Comparison of ENCODE assay signal across 17 cellular contexts in the genomic region with DNA sequence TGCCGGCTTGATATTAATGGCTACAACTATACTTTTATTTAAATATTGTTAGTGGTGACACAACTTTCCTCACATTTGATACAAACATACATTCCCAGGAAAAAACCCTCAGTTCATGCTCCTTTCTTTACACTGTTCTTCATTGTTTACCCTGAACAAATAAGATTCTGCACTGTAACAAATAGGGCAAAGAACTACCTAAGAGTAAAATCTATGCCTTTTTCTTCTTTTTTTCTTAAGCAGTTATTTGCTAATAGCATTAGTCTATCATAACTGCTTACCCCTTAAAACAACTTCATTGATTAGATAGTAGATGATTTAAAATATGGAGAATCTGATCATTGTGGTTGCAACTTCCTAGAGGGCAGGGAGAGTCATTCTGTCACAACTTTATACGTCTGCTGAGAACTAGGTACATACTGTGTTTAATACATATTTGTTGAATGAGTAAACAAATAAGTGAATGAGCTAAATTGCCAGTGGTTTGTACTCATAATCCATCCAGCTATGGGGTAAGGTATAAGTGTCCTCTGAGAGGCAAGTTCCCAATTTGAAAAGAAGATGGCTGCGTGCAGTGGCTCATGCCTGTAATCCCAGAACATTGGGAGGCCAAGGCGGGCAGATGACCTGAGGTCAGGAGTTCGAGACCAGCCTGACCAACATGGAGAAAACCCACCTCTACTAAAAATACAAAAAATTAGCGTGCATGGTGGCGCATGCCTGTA.
DNase-seq lines count a peak whose midpoint lies in the region; TF ChIP-seq lines count a peak whose summit lies in the region.
"Had no signal": no experiment of that assay in that cellular context is flagged by ENCODE, and none has a peak within 500 bp of the region (broad histone marks: within the 10 kb centered on the region; RNA-seq: fewer than 3 reads in every experiment).

No MANE protein-coding gene starts in this region.

- peaks cover 25% of the 10 kb centered on the region for H3K4me1 Mint-ChIP-seq in Calu3 (ENCODE audit: low read depth, unreplicated experiment)

- DNase-seq in Calu3 (no peak), LNCaP clone FGC (ENCODE audit: low read depth) (peak; percentile 94), caudate nucleus (lab: John Stamatoyannopoulos, UW) (no peak), GM19240 (ENCODE audit: insufficient read length, low spot score) (no peak), hepatic stellate cell (ENCODE audit: low spot score) (no peak), hypothalamus (lab: John Stamatoyannopoulos, UW) (no peak)
- DNase-seq in effector CD4-positive, alpha-beta T cell = no peak
- DNase-seq: activated CD8-positive, alpha-beta T cell treated with anti-CD3 and anti-CD28 coated beads for 36 hours; central memory CD4-positive, alpha-beta T cell; glutamatergic neuron; MG63; NCI-H524 treated with DMSO at 0.1 percent for 48 hours; right cardiac atrium had no signal

- H3K9me3 ChIP-seq in liver (ENCODE audit: control insufficient read depth in 4 of 4, low read length in 3 of 4) = no peaks in the 10 kb centered on the region
- H3K9me3 ChIP-seq: MG63 had no signal

- H3K27ac ChIP-seq in caudate nucleus (ENCODE audit: low read depth, low read length) (peak overlapping the region; percentile 49), liver (ENCODE audit: low read depth in 1 of 2, low read length in 2 of 2) (no peak overlapping the region)

- H3K4me3 ChIP-seq in LNCaP clone FGC (ENCODE audit: low read depth, low read length) (no peak overlapping the region), liver (ENCODE audit: low read depth in 1 of 3, low read length in 3 of 3) (no peak overlapping the region)
- H3K4me3 ChIP-seq: GM12878, MG63 had no signal

- H3K9ac ChIP-seq in liver (ENCODE audit: low read depth in 1 of 2, low read length in 2 of 2) = no peak overlapping the region

- peaks cover 0 to 2% (median 0%) of the 10 kb centered on the region in 4 donors for H3K36me3 ChIP-seq in liver (ENCODE audit: control insufficient read depth in 4 of 4, insufficient read depth in 3 of 4, low read depth in 1 of 4, low read length in 3 of 4)
- H3K36me3 ChIP-seq: MG63 had no signal

- no TSS peak for BruUV-seq in Calu3 (replicated peaks; lab: Mats Ljungman, UMichigan)

- TF ChIP-seq CTCF in Calu3 (IDR thresholded peaks at IDR 0.05; ENCODE audit: unreplicated experiment) (no peak), LNCaP clone FGC (IDR thresholded peaks at IDR 0.05; ENCODE audit: control insufficient read depth, extremely low read depth, insufficient read depth) (no peak), liver (IDR thresholded peaks at IDR 0.05; ENCODE audit: low read depth, low read length, missing input control) (no peak)

- H3K4me3 Mint-ChIP-seq in Calu3 (ENCODE audit: low read depth, unreplicated experiment) = no peak overlapping the region
- H3K4me3 Mint-ChIP-seq: activated CD8-positive, alpha-beta T cell treated with anti-CD3 and anti-CD28 coated beads for 36 hours; activated T-helper 1 cell treated with anti-CD3 and anti-CD28 coated beads, Interleukin-12 subunit alpha, Interleukin-12 subunit beta, Interleukin-2, Interleukin-4 antibody, amounts not matched to agents 30 ng/mL and 10 ng/mL and 1 ng/mL, durations not matched to agents 14 hours and 24 hours and 36 hours; neural crest cell had no signal

- H3K27me3 Mint-ChIP-seq in Calu3 (ENCODE audit: unreplicated experiment) = no peaks in the 10 kb centered on the region
- H3K27me3 Mint-ChIP-seq: activated CD8-positive, alpha-beta T cell treated with anti-CD3 and anti-CD28 coated beads for 36 hours had no signal

- CTCF ChIA-PET in Calu3 (lab: Charles Lee) = interaction anchor here (0.6 kb wide), 1 partner anchor 140 kb away, joined by 4 read pairs; no protein-coding TSS in a partner anchor

- peak overlapping the region; percentile 45 for H3K27ac Mint-ChIP-seq in Calu3 (ENCODE audit: unreplicated experiment)
- H3K27ac Mint-ChIP-seq: activated CD8-positive, alpha-beta T cell treated with anti-CD3 and anti-CD28 coated beads for 36 hours; activated T-helper 1 cell treated with anti-CD3 and anti-CD28 coated beads, Interleukin-12 subunit alpha, Interleukin-12 subunit beta, Interleukin-2, Interleukin-4 antibody, amounts not matched to agents 30 ng/mL and 10 ng/mL and 1 ng/mL, durations not matched to agents 14 hours and 24 hours and 36 hours had no signal

- peaks cover 3% of the 10 kb centered on the region for H3K9me3 Mint-ChIP-seq in Calu3 (ENCODE audit: low read depth, unreplicated experiment)
- H3K9me3 Mint-ChIP-seq: activated CD8-positive, alpha-beta T cell treated with anti-CD3 and anti-CD28 coated beads for 36 hours; activated T-helper 1 cell treated with anti-CD3 and anti-CD28 coated beads, Interleukin-12 subunit alpha, Interleukin-12 subunit beta, Interleukin-2, Interleukin-4 antibody, amounts not matched to agents 30 ng/mL and 10 ng/mL and 1 ng/mL, durations not matched to agents 14 hours and 24 hours and 36 hours; neural crest cell had no signal

- H3K27me3 ChIP-seq in liver (ENCODE audit: control insufficient read depth in 4 of 4, insufficient read depth in 4 of 4, low read length in 3 of 4) = no peaks in the 10 kb centered on the region
- H3K27me3 ChIP-seq: MG63 had no signal

- TF ChIP-seq RAD21 in liver (IDR thresholded peaks at IDR 0.05) = peak in 1 of 2 donors; percentile 5

- intact Hi-C loops in Calu3 (cut with micrococcal nuclease; ENCODE audit: unreplicated experiment) = no loop called here

- H3K4me1 ChIP-seq in liver (ENCODE audit: control insufficient read depth in 4 of 4, insufficient read depth in 4 of 4, low read length in 3 of 4) = peaks cover 0 to 6% (median 2%) of the 10 kb centered on the region in 4 donors

- WGBS in liver = 74% methylated on average over 7 of the region's 7 CpGs

- H3K36me3 Mint-ChIP-seq in Calu3 (ENCODE audit: insufficient read depth, unreplicated experiment) = no peaks in the 10 kb centered on the region

TF ChIP-seq in liver, 16 proteins besides CTCF, POLR2A, EP300 and RAD21:
- TF ChIP-seq RXRA (IDR thresholded peaks at IDR 0.05) (peak in 1 of 2 donors; percentile 44), FOXA1 (IDR thresholded peaks at IDR 0.05) (peak; percentile 82), GABPA (IDR thresholded peaks at IDR 0.05 in 1 of 2, conservative IDR thresholded peaks at IDR 0.05 in 1 of 2) (no peak), JUND (IDR thresholded peaks at IDR 0.05) (no peak), TAF1 (conservative IDR thresholded peaks at IDR 0.05) (no peak), FOXA2 (IDR thresholded peaks at IDR 0.05) (peak; percentile 90), HNF4A (conservative IDR thresholded peaks at IDR 0.05) (peak; percentile 32 to 52), YY1 (IDR thresholded peaks at IDR 0.05) (no peak)
- TF ChIP-seq, protein P1, sequence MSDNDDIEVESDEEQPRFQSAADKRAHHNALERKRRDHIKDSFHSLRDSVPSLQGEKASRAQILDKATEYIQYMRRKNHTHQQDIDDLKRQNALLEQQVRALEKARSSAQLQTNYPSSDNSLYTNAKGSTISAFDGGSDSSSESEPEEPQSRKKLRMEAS (IDR thresholded peaks at IDR 0.05) = no peak
- TF ChIP-seq, protein P2, sequence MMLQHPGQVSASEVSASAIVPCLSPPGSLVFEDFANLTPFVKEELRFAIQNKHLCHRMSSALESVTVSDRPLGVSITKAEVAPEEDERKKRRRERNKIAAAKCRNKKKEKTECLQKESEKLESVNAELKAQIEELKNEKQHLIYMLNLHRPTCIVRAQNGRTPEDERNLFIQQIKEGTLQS (IDR thresholded peaks at IDR 0.05) = no peak
- TF ChIP-seq, protein P3, sequence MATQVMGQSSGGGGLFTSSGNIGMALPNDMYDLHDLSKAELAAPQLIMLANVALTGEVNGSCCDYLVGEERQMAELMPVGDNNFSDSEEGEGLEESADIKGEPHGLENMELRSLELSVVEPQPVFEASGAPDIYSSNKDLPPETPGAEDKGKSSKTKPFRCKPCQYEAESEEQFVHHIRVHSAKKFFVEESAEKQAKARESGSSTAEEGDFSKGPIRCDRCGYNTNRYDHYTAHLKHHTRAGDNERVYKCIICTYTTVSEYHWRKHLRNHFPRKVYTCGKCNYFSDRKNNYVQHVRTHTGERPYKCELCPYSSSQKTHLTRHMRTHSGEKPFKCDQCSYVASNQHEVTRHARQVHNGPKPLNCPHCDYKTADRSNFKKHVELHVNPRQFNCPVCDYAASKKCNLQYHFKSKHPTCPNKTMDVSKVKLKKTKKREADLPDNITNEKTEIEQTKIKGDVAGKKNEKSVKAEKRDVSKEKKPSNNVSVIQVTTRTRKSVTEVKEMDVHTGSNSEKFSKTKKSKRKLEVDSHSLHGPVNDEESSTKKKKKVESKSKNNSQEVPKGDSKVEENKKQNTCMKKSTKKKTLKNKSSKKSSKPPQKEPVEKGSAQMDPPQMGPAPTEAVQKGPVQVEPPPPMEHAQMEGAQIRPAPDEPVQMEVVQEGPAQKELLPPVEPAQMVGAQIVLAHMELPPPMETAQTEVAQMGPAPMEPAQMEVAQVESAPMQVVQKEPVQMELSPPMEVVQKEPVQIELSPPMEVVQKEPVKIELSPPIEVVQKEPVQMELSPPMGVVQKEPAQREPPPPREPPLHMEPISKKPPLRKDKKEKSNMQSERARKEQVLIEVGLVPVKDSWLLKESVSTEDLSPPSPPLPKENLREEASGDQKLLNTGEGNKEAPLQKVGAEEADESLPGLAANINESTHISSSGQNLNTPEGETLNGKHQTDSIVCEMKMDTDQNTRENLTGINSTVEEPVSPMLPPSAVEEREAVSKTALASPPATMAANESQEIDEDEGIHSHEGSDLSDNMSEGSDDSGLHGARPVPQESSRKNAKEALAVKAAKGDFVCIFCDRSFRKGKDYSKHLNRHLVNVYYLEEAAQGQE (IDR thresholded peaks at IDR 0.05) = no peak
- TF ChIP-seq, protein P4, sequence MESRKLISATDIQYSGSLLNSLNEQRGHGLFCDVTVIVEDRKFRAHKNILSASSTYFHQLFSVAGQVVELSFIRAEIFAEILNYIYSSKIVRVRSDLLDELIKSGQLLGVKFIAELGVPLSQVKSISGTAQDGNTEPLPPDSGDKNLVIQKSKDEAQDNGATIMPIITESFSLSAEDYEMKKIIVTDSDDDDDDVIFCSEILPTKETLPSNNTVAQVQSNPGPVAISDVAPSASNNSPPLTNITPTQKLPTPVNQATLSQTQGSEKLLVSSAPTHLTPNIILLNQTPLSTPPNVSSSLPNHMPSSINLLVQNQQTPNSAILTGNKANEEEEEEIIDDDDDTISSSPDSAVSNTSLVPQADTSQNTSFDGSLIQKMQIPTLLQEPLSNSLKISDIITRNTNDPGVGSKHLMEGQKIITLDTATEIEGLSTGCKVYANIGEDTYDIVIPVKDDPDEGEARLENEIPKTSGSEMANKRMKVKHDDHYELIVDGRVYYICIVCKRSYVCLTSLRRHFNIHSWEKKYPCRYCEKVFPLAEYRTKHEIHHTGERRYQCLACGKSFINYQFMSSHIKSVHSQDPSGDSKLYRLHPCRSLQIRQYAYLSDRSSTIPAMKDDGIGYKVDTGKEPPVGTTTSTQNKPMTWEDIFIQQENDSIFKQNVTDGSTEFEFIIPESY (IDR thresholded peaks at IDR 0.05) = no peak
TF ChIP-seq in liver: peak in this region for 4.
